Comparison of ENCODE assay signal across 11 cellular contexts in genomic region chr2:106195456-106195855, GRCh38. TPM values are rescaled to one million over a fixed set of nuclear protein-coding genes. Genes with fewer than 3 reads are reported as not detected.
A peak's percentile ranks its signal among the peaks of the same experiment; 100 is the strongest.
DNase-seq lines count a peak whose midpoint lies in the region; ATAC-seq and TF ChIP-seq lines count a peak whose summit lies in the region.
"Had no signal": no experiment of that assay in that cellular context is flagged by ENCODE, and none has a peak within 500 bp of the region (broad histone marks: within the 10 kb centered on the region; RNA-seq: fewer than 3 reads in every experiment).

No MANE protein-coding gene starts in this region.

- ATAC-seq in stimulated activated naive CD8-positive, alpha-beta T cell treated with anti-CD3 and anti-CD28 coated beads, Interleukin-15, Interleukin-2, amounts not matched to agents 100 U/mL and 50 U/mL, for 24 hours, result no peak
- no peak for ATAC-seq in GM21515 (IDR thresholded peaks at IDR 0.05; ENCODE audit: unreplicated experiment)

- H3K4me1 Mint-ChIP-seq in stimulated activated naive CD8-positive, alpha-beta T cell treated with anti-CD3 and anti-CD28 coated beads, Interleukin-15, Interleukin-2, amounts not matched to agents 100 ng/mL and 50 ng/mL, for 24 hours (ENCODE audit: low read depth), result peaks cover 37% of the 10 kb centered on the region
- H3K4me1 Mint-ChIP-seq in immature natural killer cell, result peaks cover 28 to 37% of the 10 kb centered on the region in 2 donors
- peaks cover 32% of the 10 kb centered on the region for H3K4me1 Mint-ChIP-seq in type B pancreatic cell (ENCODE audit: unreplicated experiment)

- peak overlapping the region; percentile 77; the same call in 1 of the 2 replicates for H3K27ac ChIP-seq in VCaP

- no peak for TF ChIP-seq CTCF in VCaP (conservative IDR thresholded peaks at IDR 0.05)
- no peak for TF ChIP-seq CTCF in type B pancreatic cell (conservative IDR thresholded peaks at IDR 0.05)

- H3K27ac Mint-ChIP-seq in stimulated activated naive CD8-positive, alpha-beta T cell treated with anti-CD3 and anti-CD28 coated beads, Interleukin-15, Interleukin-2, amounts not matched to agents 100 ng/mL and 50 ng/mL, for 24 hours, result no peak overlapping the region
- H3K27ac Mint-ChIP-seq in immature natural killer cell (peak overlapping the region in 2 of 6 donors; percentile 91 to 94), type B pancreatic cell (no peak overlapping the region)

- H3K4me3 Mint-ChIP-seq in stimulated activated naive CD8-positive, alpha-beta T cell treated with anti-CD3 and anti-CD28 coated beads, Interleukin-15, Interleukin-2, amounts not matched to agents 100 ng/mL and 50 ng/mL, for 24 hours, result peak overlapping the region; percentile 87
- H3K4me3 Mint-ChIP-seq in immature natural killer cell (peak overlapping the region; percentile 92 to 95 (median 94)), type B pancreatic cell (peak overlapping the region; percentile 92)

- H3K36me3 Mint-ChIP-seq in stimulated activated naive CD8-positive, alpha-beta T cell treated with anti-CD3 and anti-CD28 coated beads, Interleukin-15, Interleukin-2, amounts not matched to agents 100 ng/mL and 50 ng/mL, for 24 hours (ENCODE audit: low read depth), result peaks cover 7% of the 10 kb centered on the region
- H3K36me3 Mint-ChIP-seq in immature natural killer cell (peaks cover 0 to 10% (median 0%) of the 10 kb centered on the region in 3 donors), type B pancreatic cell (peaks cover 7% of the 10 kb centered on the region)

- H3K27me3 Mint-ChIP-seq in stimulated activated naive CD8-positive, alpha-beta T cell treated with anti-CD3 and anti-CD28 coated beads, Interleukin-15, Interleukin-2, amounts not matched to agents 100 ng/mL and 50 ng/mL, for 24 hours, result no peaks in the 10 kb centered on the region
- peaks cover 5 to 10% (median 7%) of the 10 kb centered on the region in 3 donors for H3K27me3 Mint-ChIP-seq in immature natural killer cell (ENCODE audit: low read depth in 3 of 3)
- no peaks in the 10 kb centered on the region for H3K27me3 Mint-ChIP-seq in type B pancreatic cell

- no peaks in the 10 kb centered on the region for H3K9me3 Mint-ChIP-seq in stimulated activated naive CD8-positive, alpha-beta T cell treated with anti-CD3 and anti-CD28 coated beads, Interleukin-15, Interleukin-2, amounts not matched to agents 100 ng/mL and 50 ng/mL, for 24 hours
- H3K9me3 Mint-ChIP-seq in immature natural killer cell (no peaks in the 10 kb centered on the region), type B pancreatic cell (peaks cover 7% of the 10 kb centered on the region)

- DNase-seq in stimulated activated naive CD8-positive, alpha-beta T cell treated with anti-CD3 and anti-CD28 coated beads, Interleukin-15, Interleukin-2, amounts not matched to agents 100 U/mL and 50 U/mL, for 24 hours, result no peak
- no peak for DNase-seq in immature natural killer cell
- no peak for DNase-seq in type B pancreatic cell (ENCODE audit: extremely low spot score, unreplicated experiment)
- no peak for DNase-seq in SKM-1 (lab: John Stamatoyannopoulos, UW; ENCODE audit: unreplicated experiment)
- no peak for DNase-seq in NCI-H2196 (lab: John Stamatoyannopoulos, UW; ENCODE audit: unreplicated experiment)
- DNase-seq: C1 segment of cervical spinal cord, NCI-H446, testis had no signal

RNA-seq across cellular contexts. Expression of gene UXS1, which starts 1.4 kb away (rescaled TPM):
- polyA plus RNA-seq in immature natural killer cell, result 10 to 100 TPM; 41.9 to 62.3 (median 47.5) TPM
- total RNA-seq in type B pancreatic cell (ENCODE audit: low replicate concordance), result 55.5 and 58.5 TPM in 2 replicates
